ENCODE assay signal across 8 cellular contexts in the genomic region with DNA sequence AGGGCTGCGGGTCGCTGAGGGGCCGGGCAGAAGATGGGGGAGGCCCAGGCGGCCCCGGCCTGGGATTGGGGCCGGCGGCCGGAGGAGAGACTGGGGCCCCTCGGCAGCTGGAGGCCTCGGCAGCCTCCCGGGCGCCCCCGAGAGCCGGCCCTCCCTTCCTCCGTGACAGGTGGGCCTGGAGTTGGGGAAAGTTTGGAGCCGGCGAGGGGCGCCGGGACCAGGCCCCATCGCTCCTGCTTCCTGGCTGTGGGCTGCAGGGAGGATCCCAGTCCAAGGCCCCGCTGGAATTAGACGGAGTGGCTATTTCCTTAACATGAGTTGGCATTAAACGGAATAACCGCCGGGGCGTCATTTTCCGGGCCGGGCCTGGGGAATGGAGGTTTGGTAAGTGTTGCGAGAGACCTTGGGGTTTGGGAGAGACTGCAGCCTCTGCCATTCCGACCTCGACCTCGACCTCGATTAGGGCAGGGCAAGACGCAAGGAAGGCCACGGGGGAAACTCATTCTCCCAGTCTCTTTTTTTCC. TPM values are rescaled to one million over a fixed set of nuclear protein-coding genes. Genes with fewer than 3 reads are reported as not detected.
A peak's percentile ranks its signal among the peaks of the same experiment; 100 is the strongest.
DNase-seq lines count a peak whose midpoint lies in the region; ATAC-seq and TF ChIP-seq lines count a peak whose summit lies in the region.
"Not testable (repeated sequence)": the region's sequence is repeated elsewhere in the genome, so short reads cannot be mapped to it uniquely, and the experiment has no call there.

No MANE protein-coding gene starts in this region.

- not testable (repeated sequence) for H3K9me3 Mint-ChIP-seq in T-helper 2 cell treated with Interferon-gamma antibody and Interleukin-4, amounts not matched to agents 5 μg/mL and 100 μg/mL, for 36 hours; activated naive CD8-positive, alpha-beta T cell treated with anti-CD3 and anti-CD28 coated beads, Interleukin-2, amount 10 ng/mL, durations not matched to agents 7 days and 5 days

- POLR2A ChIA-PET in activated naive CD8-positive, alpha-beta T cell treated with anti-CD3 and anti-CD28 coated beads, Interleukin-2, amount 10 ng/mL, durations not matched to agents 7 days and 5 days (lab: Charles Lee): not testable (repeated sequence)

- peak overlapping the region; percentile 90 for H3K27ac Mint-ChIP-seq in T-helper 2 cell treated with Interferon-gamma antibody and Interleukin-4, amounts not matched to agents 5 μg/mL and 100 μg/mL, for 36 hours
- peak overlapping the region; percentile 92 for H3K27ac Mint-ChIP-seq in activated naive CD8-positive, alpha-beta T cell treated with anti-CD3 and anti-CD28 coated beads, Interleukin-2, amount 10 ng/mL, durations not matched to agents 7 days and 5 days

- DNase-seq in AG20443 (ENCODE audit: low spot score) (peak; percentile 15), GM20000 (ENCODE audit: low spot score) (peak; percentile 21), fibroblast of the aortic adventitia (ENCODE audit: low read depth) (peak; percentile 28), mucosa of descending colon (peak; percentile 65 to 78 (median 77))
- not testable (repeated sequence) for DNase-seq in LNCaP clone FGC (ENCODE audit: low read depth)
- peak; percentile 33 for DNase-seq in T-helper 2 cell treated with Interferon-gamma antibody and Interleukin-4, amounts not matched to agents 5 μg/mL and 100 μg/mL, for 36 hours (ENCODE audit: low spot score)
- peak; percentile 62 for DNase-seq in activated naive CD8-positive, alpha-beta T cell treated with anti-CD3 and anti-CD28 coated beads, Interleukin-2, amount 10 ng/mL, durations not matched to agents 7 days and 5 days
- peak; percentile 49 for DNase-seq in stimulated activated CD4-positive, alpha-beta T cell treated with anti-CD3 and anti-CD28 coated beads, Interleukin-4, amount 100 ng/mL, for 24 hours

- peak overlapping the region; percentile 88 for H3K4me3 Mint-ChIP-seq in T-helper 2 cell treated with Interferon-gamma antibody and Interleukin-4, amounts not matched to agents 5 μg/mL and 100 μg/mL, for 36 hours
- H3K4me3 Mint-ChIP-seq in activated naive CD8-positive, alpha-beta T cell treated with anti-CD3 and anti-CD28 coated beads, Interleukin-2, amount 10 ng/mL, durations not matched to agents 7 days and 5 days: peak overlapping the region; percentile 94

- not testable (repeated sequence) for TF ChIP-seq CTCF in GM20000 (IDR thresholded peaks at IDR 0.05; ENCODE audit: extremely low read depth, missing control alignments); LNCaP clone FGC (IDR thresholded peaks at IDR 0.05; ENCODE audit: control insufficient read depth, extremely low read depth, insufficient read depth); fibroblast of the aortic adventitia (IDR thresholded peaks at IDR 0.05; ENCODE audit: insufficient read depth, low read length); mucosa of descending colon (IDR thresholded peaks at IDR 0.05)

- H3K4me1 ChIP-seq in mucosa of descending colon (ENCODE audit: low read depth): peaks cover 16% of the 10 kb centered on the region

- H3K4me3 ChIP-seq in LNCaP clone FGC (ENCODE audit: low read depth, low read length) (peak overlapping the region; percentile 72), fibroblast of the aortic adventitia (ENCODE audit: low read depth, low read length) (peak overlapping the region; percentile 79), mucosa of descending colon (peak overlapping the region; percentile 78)

- peak; percentile 2 for ATAC-seq in activated naive CD8-positive, alpha-beta T cell treated with anti-CD3 and anti-CD28 coated beads, Interleukin-2, amount 10 ng/mL, durations not matched to agents 7 days and 5 days (ENCODE audit: low read depth)
- ATAC-seq in mucosa of descending colon: peak; percentile 39

- intact Hi-C loops in mucosa of descending colon (cut with DNase I, micrococcal nuclease): not testable (repeated sequence)

- not testable (repeated sequence) for H3K36me3 ChIP-seq in mucosa of descending colon (ENCODE audit: low read depth)

- H3K9me3 ChIP-seq in mucosa of descending colon: not testable (repeated sequence)

- peaks cover 20% of the 10 kb centered on the region for H3K36me3 Mint-ChIP-seq in T-helper 2 cell treated with Interferon-gamma antibody and Interleukin-4, amounts not matched to agents 5 μg/mL and 100 μg/mL, for 36 hours (ENCODE audit: low read depth)
- peaks cover 17% of the 10 kb centered on the region for H3K36me3 Mint-ChIP-seq in activated naive CD8-positive, alpha-beta T cell treated with anti-CD3 and anti-CD28 coated beads, Interleukin-2, amount 10 ng/mL, durations not matched to agents 7 days and 5 days

- peaks cover 29% of the 10 kb centered on the region for H3K4me1 Mint-ChIP-seq in T-helper 2 cell treated with Interferon-gamma antibody and Interleukin-4, amounts not matched to agents 5 μg/mL and 100 μg/mL, for 36 hours (ENCODE audit: low read depth)
- H3K4me1 Mint-ChIP-seq in activated naive CD8-positive, alpha-beta T cell treated with anti-CD3 and anti-CD28 coated beads, Interleukin-2, amount 10 ng/mL, durations not matched to agents 7 days and 5 days: peaks cover 23% of the 10 kb centered on the region

- H3K27me3 Mint-ChIP-seq in T-helper 2 cell treated with Interferon-gamma antibody and Interleukin-4, amounts not matched to agents 5 μg/mL and 100 μg/mL, for 36 hours (ENCODE audit: low read depth); activated naive CD8-positive, alpha-beta T cell treated with anti-CD3 and anti-CD28 coated beads, Interleukin-2, amount 10 ng/mL, durations not matched to agents 7 days and 5 days: not testable (repeated sequence)

RNA-seq across cellular contexts. Expression of a gene that starts 55.5 kb away (rescaled TPM):
- total RNA-seq in activated naive CD8-positive, alpha-beta T cell treated with anti-CD3 and anti-CD28 coated beads, Interleukin-2, amount 10 ng/mL, durations not matched to agents 7 days and 5 days: 10 to 100 TPM; 26.7 to 27.8 TPM
- 13.5 and 41.4 TPM in 2 replicates for total RNA-seq in fibroblast of the aortic adventitia (ENCODE audit: low replicate concordance)
- total RNA-seq in mucosa of descending colon: 10 to 100 TPM; 24.1 to 29.4 (median 28.4) TPM
